ENCODE assay signal across 8 cellular contexts in the genomic region with DNA sequence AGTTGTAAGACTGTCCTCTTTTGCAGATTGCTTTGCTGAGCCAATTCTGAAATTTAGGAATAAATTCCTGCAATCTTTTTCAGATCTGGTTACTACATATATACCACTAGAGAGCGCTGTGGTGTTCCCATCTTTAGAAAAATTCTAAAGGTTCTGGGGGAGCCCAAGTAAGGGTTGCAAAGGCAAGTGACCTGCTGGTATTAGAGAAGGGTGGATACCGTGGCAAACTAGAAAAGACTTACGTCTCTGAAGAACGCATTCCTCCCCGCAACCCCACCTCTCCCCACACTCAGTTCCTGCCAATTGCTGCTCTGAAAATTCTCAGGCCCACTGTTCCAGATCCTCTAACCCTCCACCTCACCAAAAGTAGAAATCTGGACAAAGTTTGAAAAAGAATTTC. TPM values are rescaled to one million over a fixed set of nuclear protein-coding genes. Genes with fewer than 3 reads are reported as not detected.
DNase-seq lines count a peak whose midpoint lies in the region; ATAC-seq and TF ChIP-seq lines count a peak whose summit lies in the region.

No MANE protein-coding gene starts in this region.

- in situ Hi-C loops in SK-MEL-5 (cut with HindIII; ENCODE audit: low pct_unique_long_range_greater_than_20kb, low sequenced_read_pairs), result loop anchor here (25.0 kb wide), 1 partner anchor 302 kb away; a partner anchor contains a TSS

- no peak overlapping the region for H3K27ac ChIP-seq in right atrium auricular region

- no peaks in the 10 kb centered on the region for H3K27me3 ChIP-seq in right atrium auricular region

- ATAC-seq in Right ventricle myocardium superior (ENCODE audit: poor library complexity) (peak; percentile 36), HG02759 (IDR thresholded peaks at IDR 0.05; ENCODE audit: unreplicated experiment) (peak; percentile 78), left colon (no peak)

- no peak for DNase-seq in Right ventricle myocardium superior
- no peak for DNase-seq in right atrium auricular region (ENCODE audit: low spot score)
- peak; percentile 64 for DNase-seq in SK-MEL-5 (ENCODE audit: low read depth, low spot score)
- peak; percentile 31 for DNase-seq in fibroblast of gingiva (ENCODE audit: low read depth)
- peak; percentile 4 for DNase-seq in pulmonary artery endothelial cell (ENCODE audit: low read depth, low spot score)
- DNase-seq in left colon, result no peak
- DNase-seq in NCI-H187 (lab: John Stamatoyannopoulos, UW), result no peak

- no peaks in the 10 kb centered on the region for H3K9me3 ChIP-seq in right atrium auricular region

- H3K36me3 ChIP-seq in right atrium auricular region, result no peaks in the 10 kb centered on the region

- peaks cover 0 to 4% of the 10 kb centered on the region in 2 donors for H3K4me1 ChIP-seq in right atrium auricular region

- TF ChIP-seq CTCF in right atrium auricular region (IDR thresholded peaks at IDR 0.05), result peak in 1 of 2 donors; percentile 58

- H3K4me3 ChIP-seq in right atrium auricular region, result no peak overlapping the region

- intact Hi-C loops in Right ventricle myocardium superior (cut with DNase I) (loop anchor here (10.0 kb wide), 1 partner anchor 309 kb away; no protein-coding TSS in a partner anchor), left colon (cut with DNase I, micrococcal nuclease) (loop anchor here in 1 of 2 donors (5.0 kb wide), 1 partner anchor 62 kb away; a partner anchor contains a TSS)

RNA-seq across cellular contexts. Expression of a gene that starts 48.5 kb away (rescaled TPM):
- not detected for total RNA-seq in Right ventricle myocardium superior
- under 1 TPM in 1 of 2 donors, not detected in 1; 0.51 TPM for total RNA-seq in right atrium auricular region
- 2.1 TPM in 1 of 2 replicates, not detected in the other for total RNA-seq in SK-MEL-5 (2014; rRNA removed; shearing (Covaris generic))
- polyA plus RNA-seq in SK-MEL-5 (2015; cell fraction: cytosol; rRNA removed), result 0.42 TPM in 1 of 2 replicates, not detected in the other
- polyA plus RNA-seq in SK-MEL-5 (2015; cell fraction: nucleus; rRNA removed), result not detected in 2 replicates
- 0.20 and 0.32 TPM in 2 replicates for total RNA-seq in pulmonary artery endothelial cell
- total RNA-seq in left colon, result 1 to 10 TPM in 1 of 2 donors, under 1 TPM in 1; 0.55 to 2.4 TPM

Comparison
In these comparisons a context has a peak if more than half of its experiments do, and no peak if none do; other contexts are left out.
1. DNase-seq: peak in SK-MEL-5 (single experiment), fibroblast of gingiva (single experiment) and pulmonary artery endothelial cell (single experiment); none in Right ventricle myocardium superior (single experiment), right atrium auricular region (single experiment), left colon (0 of 2) and NCI-H187 (0 of 2).